In genomic region chr11:131457163-131457562, GRCh38 we compare ENCODE assay signal across 8 cellular contexts.
"Had no signal": no experiment of that assay in that cellular context is flagged by ENCODE, and none has a peak within 500 bp of the region (broad histone marks: within the 10 kb centered on the region; RNA-seq: fewer than 3 reads in every experiment).

No MANE protein-coding gene starts in this region.

- H3K4me3 ChIP-seq: HAP-1, K562 had no signal

- H3K36me3 ChIP-seq: HAP-1 had no signal

- H3K9me3 ChIP-seq: HAP-1 had no signal

- H3K4me3 Mint-ChIP-seq: HFFc6 had no signal

- ATAC-seq: HCT116, K562 had no signal

- H3K27ac Mint-ChIP-seq: HFFc6 had no signal

- H3K9me3 Mint-ChIP-seq: HFFc6 had no signal

- H3K4me1 ChIP-seq: HAP-1 had no signal

- DNase-seq: GOT3, H7, HFFc6, IMR-90, KG1 had no signal
